In the genomic region with DNA sequence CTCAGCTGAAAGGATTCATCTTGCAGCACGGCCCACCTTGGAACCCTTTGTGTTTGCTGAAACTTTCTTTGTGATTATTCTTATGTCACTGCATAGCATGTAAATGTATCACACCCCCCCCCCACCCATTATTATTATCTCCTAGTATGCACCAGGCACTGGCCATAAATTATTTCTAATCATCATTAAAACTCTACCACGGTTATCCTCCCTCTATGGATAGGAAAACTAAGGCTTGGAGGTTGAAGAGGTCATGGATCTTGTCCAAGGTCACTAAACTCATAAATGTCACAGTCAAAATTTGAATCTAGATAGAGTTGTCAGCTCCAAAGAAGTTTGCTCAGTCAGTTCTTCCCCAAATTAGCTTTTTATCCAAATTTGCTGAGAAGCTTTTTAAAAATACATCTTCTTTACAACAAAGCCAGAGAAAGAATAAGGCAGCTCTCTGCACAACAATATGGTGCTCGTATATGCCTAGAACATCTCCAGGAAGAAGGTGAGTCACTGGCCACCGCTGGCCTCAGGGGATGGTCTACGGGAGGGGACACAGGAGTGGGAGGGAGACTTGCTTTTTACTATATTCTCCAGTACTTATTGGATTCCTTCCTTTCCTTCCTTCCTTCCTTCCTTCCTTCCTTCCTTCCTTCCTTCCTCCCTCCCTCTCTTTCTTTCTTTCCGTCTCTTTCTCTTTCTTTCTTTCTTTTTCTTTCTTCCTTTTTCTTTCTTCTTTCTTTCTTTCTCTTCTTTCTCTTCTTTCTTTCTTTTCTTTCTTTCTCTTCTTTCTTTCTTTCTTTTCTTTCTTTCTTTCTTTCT, we compare ENCODE assay signal across 16 cellular contexts.
"Had no signal": no experiment of that assay in that cellular context is flagged by ENCODE, and none has a peak within 500 bp of the region (broad histone marks: within the 10 kb centered on the region; RNA-seq: fewer than 3 reads in every experiment).

No MANE protein-coding gene starts in this region.

- DNase-seq: activated CD4-positive, alpha-beta memory T cell treated with anti-CD3 and anti-CD28 coated beads, Interleukin-2, amount 10 ng/mL, durations not matched to agents 7 days and 5 days; activated CD4-positive, alpha-beta T cell treated with anti-CD3 and anti-CD28 coated beads for 48 hours; activated CD4-positive, CD25-positive, alpha-beta regulatory T cell; activated CD8-positive, alpha-beta memory T cell treated with anti-CD3 and anti-CD28 coated beads, Interleukin-2, amount 10 ng/mL, durations not matched to agents 7 days and 5 days; activated naive CD4-positive, alpha-beta T cell treated with anti-CD3 and anti-CD28 coated beads for 36 hours; activated T-cell treated with anti-CD3 and anti-CD28 coated beads, Interleukin-2, amount 50 U/mL, for 1 hour; effector memory CD4-positive, alpha-beta T cell; foreskin keratinocyte; hypothalamus; retina; stimulated activated CD4-positive, alpha-beta T cell treated with anti-CD3 and anti-CD28 coated beads, Interleukin-12 subunit alpha, Interleukin-12 subunit beta, amount 100 ng/mL, for 4 hours; stimulated activated CD4-positive, alpha-beta T cell treated with anti-CD3 and anti-CD28 coated beads, Interleukin-1b, Interleukin-23, amount 100 ng/mL, for 48 hours; stimulated activated CD8-positive, alpha-beta memory T cell treated with anti-CD3 and anti-CD28 coated beads, Interleukin-4, amount 100 ng/mL, for 48 hours; stimulated activated naive CD4-positive, alpha-beta T cell; T-helper 2 cell had no signal

- ATAC-seq: activated CD8-positive, alpha-beta memory T cell treated with anti-CD3 and anti-CD28 coated beads, Interleukin-2, amount 10 ng/mL, durations not matched to agents 7 days and 5 days; foreskin keratinocyte had no signal

- H3K4me1 ChIP-seq: foreskin keratinocyte had no signal

- H3K27ac ChIP-seq: epithelial cell of prostate, foreskin keratinocyte had no signal
